In the genomic region with DNA sequence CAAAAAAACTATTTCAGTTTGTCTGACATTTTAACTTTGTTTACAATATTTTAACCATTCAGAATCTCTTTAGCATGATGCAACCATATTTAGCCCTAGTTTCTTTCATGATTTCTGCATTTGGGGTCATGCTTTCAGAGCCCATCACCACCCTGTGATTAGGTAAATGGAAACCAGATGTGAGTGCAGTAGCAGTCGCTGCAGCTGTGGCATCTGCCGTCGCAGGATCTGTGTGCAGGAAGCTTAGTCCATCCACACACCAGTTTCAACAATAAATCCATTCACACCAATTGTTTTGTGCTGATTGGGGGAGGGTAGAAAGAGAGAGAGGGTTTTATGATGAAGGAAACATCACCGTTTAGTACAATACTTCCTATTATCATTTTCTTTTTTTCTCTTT, we compare ENCODE assay signal across 22 cellular contexts.
A peak's percentile ranks its signal among the peaks of the same experiment; 100 is the strongest.
DNase-seq lines count a peak whose midpoint lies in the region.
"Had no signal": no experiment of that assay in that cellular context is flagged by ENCODE, and none has a peak within 500 bp of the region (broad histone marks: within the 10 kb centered on the region; RNA-seq: fewer than 3 reads in every experiment).

No MANE protein-coding gene starts in this region.

- H3K36me3 ChIP-seq in Karpas-422 (ENCODE audit: insufficient read depth, low read length), result no peaks in the 10 kb centered on the region
- H3K36me3 ChIP-seq: SJCRH30, thyroid gland had no signal

- H3K27ac ChIP-seq in Karpas-422 (ENCODE audit: low read length) (no peak overlapping the region), caudate nucleus (ENCODE audit: low read depth, low read length) (peak overlapping the region; percentile 72)
- H3K27ac ChIP-seq: SJCRH30, thyroid gland had no signal

- no peaks in the 10 kb centered on the region for H3K79me2 ChIP-seq in Karpas-422 (ENCODE audit: low read length)

- no peaks in the 10 kb centered on the region for H4K20me1 ChIP-seq in Karpas-422 (ENCODE audit: insufficient read depth, low read depth, low read length)

- H3K4me1 ChIP-seq in Karpas-422 (ENCODE audit: low read length), result no peaks in the 10 kb centered on the region
- H3K4me1 ChIP-seq: SJCRH30, thyroid gland had no signal

- no peaks in the 10 kb centered on the region for H3K9me3 ChIP-seq in Karpas-422 (ENCODE audit: low read length)
- H3K9me3 ChIP-seq: SJCRH30, thyroid gland had no signal

- H3K27me3 ChIP-seq in Karpas-422 (ENCODE audit: low read length), result no peaks in the 10 kb centered on the region
- H3K27me3 ChIP-seq: thyroid gland had no signal

- H3K4me3 ChIP-seq in Karpas-422 (ENCODE audit: low read length), result no peak overlapping the region
- H3K4me3 ChIP-seq: K562, SJCRH30, thyroid gland had no signal

- H2AFZ ChIP-seq in Karpas-422 (ENCODE audit: low read length), result no peak overlapping the region

- no peak overlapping the region for H3K9ac ChIP-seq in Karpas-422 (ENCODE audit: low read length)

- DNase-seq in Karpas-422, result peak; percentile 17
- DNase-seq in caudate nucleus (lab: John Stamatoyannopoulos, UW), result peak in 53 of 61 donors; percentile 5 to 82 (median 40)
- peak; percentile 95 for DNase-seq in globus pallidus (ENCODE audit: low spot score)
- DNase-seq in pons (ENCODE audit: low spot score), result peak; percentile 98
- DNase-seq in DMS 273 treated with DMSO at 0.1 percent for 48 hours (lab: John Stamatoyannopoulos, UW), result no peak
- DNase-seq in NCI-H1092 treated with DMSO at 0.1 percent for 48 hours (lab: John Stamatoyannopoulos, UW), result no peak
- no peak for DNase-seq in activated CD8-positive, alpha-beta memory T cell treated with anti-CD3 and anti-CD28 coated beads, Interleukin-2, amount 50 U/mL, for 4 hours
- no peak for DNase-seq in NCI-H187 (lab: John Stamatoyannopoulos, UW)
- DNase-seq: activated CD4-positive, alpha-beta memory T cell treated with anti-CD3 and anti-CD28 coated beads for 36 hours; activated CD4-positive, CD25-positive, alpha-beta regulatory T cell; activated naive CD4-positive, alpha-beta T cell treated with anti-CD3 and anti-CD28 coated beads for 36 hours; activated T-cell treated with anti-CD3 and anti-CD28 coated beads, Interleukin-2, amount 50 U/mL, for 24 hours; CD4-positive, alpha-beta T cell; DMS79; endodermal cell; kidney glomerular epithelial cell; naive thymus-derived CD8-positive, alpha-beta T cell; NCI-H1694 treated with DMSO at 0.1 percent for 48 hours; PC-3; SJCRH30; thyroid gland had no signal

- no peak overlapping the region for H3K4me2 ChIP-seq in Karpas-422 (ENCODE audit: low read depth, low read length, poor library complexity, severe bottlenecking)

- H3K9me2 ChIP-seq in Karpas-422 (replicated peaks; ENCODE audit: insufficient read depth, low read length), result no peaks in the 10 kb centered on the region

Comparison
In these comparisons a context has a peak if more than half of its experiments do, and no peak if none do; other contexts are left out.
1. DNase-seq: peak in Karpas-422 (single experiment), caudate nucleus (53 of 61), globus pallidus (single experiment) and pons (single experiment); none in DMS 273 treated with DMSO at 0.1 percent for 48 hours (single experiment), NCI-H1092 treated with DMSO at 0.1 percent for 48 hours (single experiment), activated CD8-positive, alpha-beta memory T cell treated with anti-CD3 and anti-CD28 coated beads, Interleukin-2, amount 50 U/mL, for 4 hours (single experiment) and NCI-H187 (0 of 2).